In the genomic region with DNA sequence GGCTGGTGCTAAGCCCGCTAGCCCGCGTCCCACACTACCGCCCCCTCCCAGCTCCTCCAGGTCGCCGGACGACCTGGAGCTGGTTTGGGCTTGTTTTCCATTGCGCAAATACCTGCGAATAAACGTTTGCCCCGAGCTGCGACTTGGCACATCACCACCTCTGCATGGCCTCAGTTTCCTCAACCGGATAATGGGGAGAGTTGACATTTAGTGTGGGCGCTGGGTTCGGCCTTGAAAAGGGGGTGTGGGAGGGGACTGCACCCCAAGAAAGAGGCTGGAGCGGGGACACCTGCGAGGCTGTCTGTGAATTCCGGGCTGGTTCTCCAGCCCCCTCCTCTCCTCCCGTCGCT, we compare ENCODE assay signal across 8 cellular contexts. TPM values are rescaled to one million over a fixed set of nuclear protein-coding genes. Genes with fewer than 3 reads are reported as not detected.
DNase-seq lines count a peak whose midpoint lies in the region; ATAC-seq and TF ChIP-seq lines count a peak whose summit lies in the region.

No MANE protein-coding gene starts in this region.

- H3K4me1 ChIP-seq in CD8-positive, alpha-beta memory T cell (ENCODE audit: insufficient read depth, low read length), result peaks cover 52% of the 10 kb centered on the region
- H3K4me1 ChIP-seq in lower lobe of right lung, result peaks cover 31% of the 10 kb centered on the region

- POLR2A ChIA-PET in CD8-positive, alpha-beta memory T cell (lab: Charles Lee), result interaction anchor here (0.9 to 5.0 kb wide), 8 partner anchors 8 to 124 kb away, joined by 3 to 192 read pairs (median 9); partner anchors contain the start of genes JUND and LSM4

- peaks cover 0 to 3% of the 10 kb centered on the region in 2 donors for H3K27me3 Mint-ChIP-seq in CD8-positive, alpha-beta memory T cell
- H3K27me3 Mint-ChIP-seq in brain (peaks cover 4% of the 10 kb centered on the region), type B pancreatic cell (no peaks in the 10 kb centered on the region)

- peaks cover 0 to 1% (median 0%) of the 10 kb centered on the region in 5 donors for H3K9me3 Mint-ChIP-seq in CD8-positive, alpha-beta memory T cell
- H3K9me3 Mint-ChIP-seq in brain, result no peaks in the 10 kb centered on the region
- no peaks in the 10 kb centered on the region for H3K9me3 Mint-ChIP-seq in type B pancreatic cell

- CTCF ChIA-PET in CD8-positive, alpha-beta memory T cell (lab: Charles Lee), result interaction anchor here (0.9 to 6.5 kb wide), 8 partner anchors 9 to 127 kb away, joined by 3 to 96 read pairs (median 4); partner anchors contain the start of genes JUND, LSM4 and SSBP4

- no peak for TF ChIP-seq EP300 in Ishikawa (IDR thresholded peaks at IDR 0.05; ENCODE audit: borderline replicate concordance)

- TF ChIP-seq CTCF in brain (conservative IDR thresholded peaks at IDR 0.05), result no peak
- no peak for TF ChIP-seq CTCF in lower lobe of right lung (IDR thresholded peaks at IDR 0.05)
- TF ChIP-seq CTCF in type B pancreatic cell (conservative IDR thresholded peaks at IDR 0.05), result no peak

- peaks cover 0 to 3% (median 0%) of the 10 kb centered on the region in 3 donors for H3K36me3 Mint-ChIP-seq in CD8-positive, alpha-beta memory T cell
- H3K36me3 Mint-ChIP-seq in brain (no peaks in the 10 kb centered on the region), type B pancreatic cell (no peaks in the 10 kb centered on the region)

- H3K27ac Mint-ChIP-seq in CD8-positive, alpha-beta memory T cell, result peak overlapping the region; percentile 96 to 99 (median 97)
- H3K27ac Mint-ChIP-seq in brain, result peak overlapping the region; percentile 92 to 98 (median 96)
- peak overlapping the region; percentile 98 for H3K27ac Mint-ChIP-seq in type B pancreatic cell

- no peaks in the 10 kb centered on the region for H3K27me3 ChIP-seq in CD8-positive, alpha-beta memory T cell (ENCODE audit: insufficient read depth, low read length, poor library complexity, severe bottlenecking)
- no peaks in the 10 kb centered on the region for H3K27me3 ChIP-seq in lower lobe of right lung (ENCODE audit: low read depth)

- peak overlapping the region; percentile 99 for H3K27ac ChIP-seq in CD8-positive, alpha-beta memory T cell (ENCODE audit: low read depth, low read length)
- H3K27ac ChIP-seq in lower lobe of right lung, result peak overlapping the region; percentile 99

- peak overlapping the region; percentile 86 for H3K4me3 ChIP-seq in CD8-positive, alpha-beta memory T cell (ENCODE audit: low read length)
- peak overlapping the region; percentile 80 for H3K4me3 ChIP-seq in lower lobe of right lung

- H3K36me3 ChIP-seq in CD8-positive, alpha-beta memory T cell (ENCODE audit: insufficient read depth, low read length), result no peaks in the 10 kb centered on the region
- H3K36me3 ChIP-seq in lower lobe of right lung, result no peaks in the 10 kb centered on the region

- intact Hi-C loops in lower lobe of right lung (cut with DNase I), result no loop called here

- ATAC-seq in lower lobe of right lung (no peak), HG02642 (IDR thresholded peaks at IDR 0.05; ENCODE audit: poor library complexity, unreplicated experiment) (no peak), GM21619 (IDR thresholded peaks at IDR 0.05; ENCODE audit: unreplicated experiment) (no peak)

- H3K4me3 Mint-ChIP-seq in CD8-positive, alpha-beta memory T cell, result peak overlapping the region; percentile 80 to 95 (median 90)
- H3K4me3 Mint-ChIP-seq in brain (peak overlapping the region; percentile 83 to 96 (median 88)), type B pancreatic cell (peak overlapping the region; percentile 80)

- no peak for TF ChIP-seq RAD21 in Ishikawa (IDR thresholded peaks at IDR 0.05; ENCODE audit: low read depth)

- no peaks in the 10 kb centered on the region for H3K9me3 ChIP-seq in CD8-positive, alpha-beta memory T cell (ENCODE audit: low read length)
- H3K9me3 ChIP-seq in lower lobe of right lung, result no peaks in the 10 kb centered on the region

- DNase-seq in CD8-positive, alpha-beta memory T cell, result peak in 1 of 5 donors; percentile 61
- DNase-seq in lower lobe of right lung (no peak), type B pancreatic cell (ENCODE audit: extremely low spot score, unreplicated experiment) (no peak), GF-D8 (lab: John Stamatoyannopoulos, UW) (no peak)

- peaks cover 38 to 61% (median 59%) of the 10 kb centered on the region in 3 donors for H3K4me1 Mint-ChIP-seq in CD8-positive, alpha-beta memory T cell
- H3K4me1 Mint-ChIP-seq in brain (peaks cover 52% of the 10 kb centered on the region), type B pancreatic cell (ENCODE audit: unreplicated experiment) (peaks cover 24% of the 10 kb centered on the region)

TF ChIP-seq in Ishikawa, 13 proteins besides CTCF, POLR2A, EP300 and RAD21:
- TF ChIP-seq CEBPB (IDR thresholded peaks at IDR 0.05) (peak; percentile 86), TCF12 (IDR thresholded peaks at IDR 0.05; ENCODE audit: low read depth) (no peak)

RNA-seq across cellular contexts. Expression of gene JUND, which starts 11.0 kb away (rescaled TPM):
- 100 to 1,000 TPM; 300 to 327 TPM for total RNA-seq in CD8-positive, alpha-beta memory T cell
- 174 TPM for polyA plus RNA-seq in CD8-positive, alpha-beta memory T cell
- polyA plus RNA-seq in brain (ENCODE audit: insufficient read depth, low read depth, low replicate concordance), result 159 TPM
- total RNA-seq in lower lobe of right lung (150 TPM), type B pancreatic cell (ENCODE audit: low replicate concordance) (126 and 232 TPM in 2 replicates)

RNA-seq across cellular contexts. Expression of gene IQCN, which starts 18.2 kb away (rescaled TPM):
- total RNA-seq in CD8-positive, alpha-beta memory T cell, result 1 to 10 TPM; 1.3 TPM
- polyA plus RNA-seq in CD8-positive, alpha-beta memory T cell, result 0.31 TPM
- polyA plus RNA-seq in brain (ENCODE audit: insufficient read depth, low read depth, low replicate concordance), result 7.6 TPM
- 4.1 TPM for total RNA-seq in lower lobe of right lung
- 7.8 and 10.2 TPM in 2 replicates for total RNA-seq in type B pancreatic cell (ENCODE audit: low replicate concordance)

RNA-seq across cellular contexts. Expression of gene LSM4, which starts 30.4 kb away (rescaled TPM):
- total RNA-seq in CD8-positive, alpha-beta memory T cell, result 100 to 1,000 TPM; 351 to 373 TPM
- 154 TPM for polyA plus RNA-seq in CD8-positive, alpha-beta memory T cell
- 231 TPM for polyA plus RNA-seq in brain (ENCODE audit: insufficient read depth, low read depth, low replicate concordance)
- total RNA-seq in lower lobe of right lung (72.3 TPM), type B pancreatic cell (ENCODE audit: low replicate concordance) (196 and 223 TPM in 2 replicates)

RNA-seq across cellular contexts. Expression of gene PGPEP1, which starts 48.0 kb away (rescaled TPM):
- 10 to 100 TPM; 27.3 to 27.7 TPM for total RNA-seq in CD8-positive, alpha-beta memory T cell
- polyA plus RNA-seq in CD8-positive, alpha-beta memory T cell, result 12.2 TPM
- polyA plus RNA-seq in brain (ENCODE audit: insufficient read depth, low read depth, low replicate concordance), result 30.4 TPM
- total RNA-seq in lower lobe of right lung (40.9 TPM), type B pancreatic cell (ENCODE audit: low replicate concordance) (28.8 and 46.7 TPM in 2 replicates)
